14 cellular contexts compared by ENCODE assay signal in the genomic region with DNA sequence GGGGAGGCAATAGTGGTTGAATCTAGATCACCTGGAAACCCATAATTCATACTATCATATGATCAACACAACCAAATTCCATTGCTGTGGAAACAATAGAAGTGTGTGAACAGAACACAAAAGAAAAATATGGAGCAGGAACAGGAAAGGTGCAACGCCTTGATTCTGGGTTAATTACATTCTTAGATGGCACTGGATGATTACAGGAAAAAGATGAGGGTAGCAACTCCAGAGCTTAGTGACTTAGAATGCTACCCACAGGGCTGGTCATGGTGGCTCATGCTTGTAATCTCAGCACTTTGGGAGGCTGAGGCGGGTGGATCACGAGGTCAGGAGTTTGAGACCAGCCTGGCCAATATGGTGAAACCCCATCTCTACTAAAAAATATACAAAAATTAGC. TPM values are rescaled to one million over a fixed set of nuclear protein-coding genes. Genes with fewer than 3 reads are reported as not detected.
"Had no signal": no experiment of that assay in that cellular context is flagged by ENCODE, and none has a peak within 500 bp of the region (broad histone marks: within the 10 kb centered on the region; RNA-seq: fewer than 3 reads in every experiment).

No MANE protein-coding gene starts in this region.

RNA-seq across cellular contexts. Expression of a gene that starts 19.6 kb away (rescaled TPM):
- total RNA-seq: activated naive CD4-positive, alpha-beta T cell treated with anti-CD3 and anti-CD28 coated beads for 36 hours; activated naive CD4-positive, alpha-beta T cell treated with anti-CD3 and anti-CD28 coated beads, Interleukin-2, amount 50 U/mL, for 72 hours; activated naive CD8-positive, alpha-beta T cell treated with anti-CD3 and anti-CD28 coated beads, Interleukin-2, amount 10 ng/mL, durations not matched to agents 7 days and 5 days; activated T-cell treated with anti-CD3 and anti-CD28 coated beads, Interleukin-2, amount 50 U/mL, for 4 hours; activated T-cell treated with anti-CD3 and anti-CD28 coated beads, Interleukin-2, amount 50 U/mL, for 72 hours; activated T-helper 17 cell treated with anti-CD3 and anti-CD28 coated beads, Interleukin-2, amount 50 U/mL, for 72 hours; activated T-helper 2 cell treated with anti-CD3 and anti-CD28 coated beads, Interferon-gamma antibody, Interleukin-2, Interleukin-4, amounts not matched to agents 10 μg/mL and 5 μg/mL and 100 μg/mL, durations not matched to agents 14 hours and 24 hours and 36 hours; adrenal gland; ascending aorta; astrocyte; bronchial epithelial cell; cardiac muscle cell; cardiac septum; cerebellum had no signal
- polyA plus RNA-seq: cardiac muscle cell had no signal
